1 cellular context compared by ENCODE assay signal in genomic region chr11:95363189-95363588, GRCh38.
TF ChIP-seq lines count a peak whose summit lies in the region.

No MANE protein-coding gene starts in this region.

TF ChIP-seq in GM23338, 12 proteins besides CTCF, POLR2A, EP300 and RAD21 (continued from another document):
- TF ChIP-seq, protein P1, sequence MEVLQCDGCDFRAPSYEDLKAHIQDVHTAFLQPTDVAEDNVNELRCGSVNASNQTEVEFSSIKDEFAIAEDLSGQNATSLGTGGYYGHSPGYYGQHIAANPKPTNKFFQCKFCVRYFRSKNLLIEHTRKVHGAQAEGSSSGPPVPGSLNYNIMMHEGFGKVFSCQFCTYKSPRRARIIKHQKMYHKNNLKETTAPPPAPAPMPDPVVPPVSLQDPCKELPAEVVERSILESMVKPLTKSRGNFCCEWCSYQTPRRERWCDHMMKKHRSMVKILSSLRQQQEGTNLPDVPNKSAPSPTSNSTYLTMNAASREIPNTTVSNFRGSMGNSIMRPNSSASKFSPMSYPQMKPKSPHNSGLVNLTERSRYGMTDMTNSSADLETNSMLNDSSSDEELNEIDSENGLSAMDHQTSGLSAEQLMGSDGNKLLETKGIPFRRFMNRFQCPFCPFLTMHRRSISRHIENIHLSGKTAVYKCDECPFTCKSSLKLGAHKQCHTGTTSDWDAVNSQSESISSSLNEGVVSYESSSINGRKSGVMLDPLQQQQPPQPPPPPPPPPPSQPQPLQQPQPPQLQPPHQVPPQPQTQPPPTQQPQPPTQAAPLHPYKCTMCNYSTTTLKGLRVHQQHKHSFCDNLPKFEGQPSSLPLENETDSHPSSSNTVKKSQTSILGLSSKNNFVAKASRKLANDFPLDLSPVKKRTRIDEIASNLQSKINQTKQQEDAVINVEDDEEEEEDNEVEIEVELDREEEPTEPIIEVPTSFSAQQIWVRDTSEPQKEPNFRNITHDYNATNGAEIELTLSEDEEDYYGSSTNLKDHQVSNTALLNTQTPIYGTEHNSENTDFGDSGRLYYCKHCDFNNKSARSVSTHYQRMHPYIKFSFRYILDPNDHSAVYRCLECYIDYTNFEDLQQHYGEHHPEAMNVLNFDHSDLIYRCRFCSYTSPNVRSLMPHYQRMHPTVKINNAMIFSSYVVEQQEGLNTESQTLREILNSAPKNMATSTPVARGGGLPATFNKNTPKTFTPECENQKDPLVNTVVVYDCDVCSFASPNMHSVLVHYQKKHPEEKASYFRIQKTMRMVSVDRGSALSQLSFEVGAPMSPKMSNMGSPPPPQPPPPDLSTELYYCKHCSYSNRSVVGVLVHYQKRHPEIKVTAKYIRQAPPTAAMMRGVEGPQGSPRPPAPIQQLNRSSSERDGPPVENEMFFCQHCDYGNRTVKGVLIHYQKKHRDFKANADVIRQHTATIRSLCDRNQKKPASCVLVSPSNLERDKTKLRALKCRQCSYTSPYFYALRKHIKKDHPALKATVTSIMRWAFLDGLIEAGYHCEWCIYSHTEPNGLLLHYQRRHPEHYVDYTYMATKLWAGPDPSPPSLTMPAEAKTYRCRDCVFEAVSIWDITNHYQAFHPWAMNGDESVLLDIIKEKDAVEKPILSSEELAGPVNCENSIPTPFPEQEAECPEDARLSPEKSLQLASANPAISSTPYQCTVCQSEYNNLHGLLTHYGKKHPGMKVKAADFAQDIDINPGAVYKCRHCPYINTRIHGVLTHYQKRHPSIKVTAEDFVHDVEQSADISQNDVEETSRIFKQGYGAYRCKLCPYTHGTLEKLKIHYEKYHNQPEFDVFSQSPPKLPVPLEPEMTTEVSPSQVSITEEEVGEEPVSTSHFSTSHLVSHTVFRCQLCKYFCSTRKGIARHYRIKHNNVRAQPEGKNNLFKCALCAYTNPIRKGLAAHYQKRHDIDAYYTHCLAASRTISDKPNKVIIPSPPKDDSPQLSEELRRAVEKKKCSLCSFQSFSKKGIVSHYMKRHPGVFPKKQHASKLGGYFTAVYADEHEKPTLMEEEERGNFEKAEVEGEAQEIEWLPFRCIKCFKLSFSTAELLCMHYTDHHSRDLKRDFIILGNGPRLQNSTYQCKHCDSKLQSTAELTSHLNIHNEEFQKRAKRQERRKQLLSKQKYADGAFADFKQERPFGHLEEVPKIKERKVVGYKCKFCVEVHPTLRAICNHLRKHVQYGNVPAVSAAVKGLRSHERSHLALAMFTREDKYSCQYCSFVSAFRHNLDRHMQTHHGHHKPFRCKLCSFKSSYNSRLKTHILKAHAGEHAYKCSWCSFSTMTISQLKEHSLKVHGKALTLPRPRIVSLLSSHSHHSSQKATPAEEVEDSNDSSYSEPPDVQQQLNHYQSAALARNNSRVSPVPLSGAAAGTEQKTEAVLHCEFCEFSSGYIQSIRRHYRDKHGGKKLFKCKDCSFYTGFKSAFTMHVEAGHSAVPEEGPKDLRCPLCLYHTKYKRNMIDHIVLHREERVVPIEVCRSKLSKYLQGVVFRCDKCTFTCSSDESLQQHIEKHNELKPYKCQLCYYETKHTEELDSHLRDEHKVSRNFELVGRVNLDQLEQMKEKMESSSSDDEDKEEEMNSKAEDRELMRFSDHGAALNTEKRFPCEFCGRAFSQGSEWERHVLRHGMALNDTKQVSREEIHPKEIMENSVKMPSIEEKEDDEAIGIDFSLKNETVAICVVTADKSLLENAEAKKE (CRISPR knock-in tag; IDR thresholded peaks at IDR 0.05) = no peak
- TF ChIP-seq CREB1 (CRISPR knock-in tag; IDR thresholded peaks at IDR 0.05; ENCODE audit: low read depth) = no peak
- no peak for TF ChIP-seq STAT1 (IDR thresholded peaks at IDR 0.05; ENCODE audit: unreplicated experiment)
- TF ChIP-seq EZH2 (IDR thresholded peaks at IDR 0.05; ENCODE audit: low read depth, unreplicated experiment) = no peak
- no peak for TF ChIP-seq EZH2phosphoT487 (IDR thresholded peaks at IDR 0.05; ENCODE audit: unreplicated experiment)
TF ChIP-seq in GM23338: peak in this region for 0.
